ENCODE assay signal across 1 cellular context in the genomic region with DNA sequence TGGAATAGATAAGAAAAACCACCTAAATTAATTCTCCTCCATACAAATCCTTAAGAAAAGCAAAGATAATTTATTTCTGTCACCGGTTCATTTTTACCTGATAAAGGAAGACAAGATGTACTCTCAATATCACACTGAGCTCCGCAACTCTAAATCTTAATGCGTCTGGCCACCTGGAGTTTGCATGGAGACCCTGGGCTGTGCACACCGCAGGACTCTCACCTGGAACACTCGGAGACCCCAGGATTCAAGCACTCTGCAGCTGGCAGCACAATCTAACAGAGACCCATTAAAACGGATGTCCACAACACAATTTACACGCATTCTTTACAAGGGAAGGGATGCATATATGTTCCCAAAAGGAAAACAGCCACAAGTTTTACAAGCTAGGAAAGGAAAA.
TF ChIP-seq lines count a peak whose summit lies in the region.

No MANE protein-coding gene starts in this region.

TF ChIP-seq in WTC11, 78 proteins besides CTCF, POLR2A, EP300 and RAD21 (continued from another document):
- TF ChIP-seq, protein P1, sequence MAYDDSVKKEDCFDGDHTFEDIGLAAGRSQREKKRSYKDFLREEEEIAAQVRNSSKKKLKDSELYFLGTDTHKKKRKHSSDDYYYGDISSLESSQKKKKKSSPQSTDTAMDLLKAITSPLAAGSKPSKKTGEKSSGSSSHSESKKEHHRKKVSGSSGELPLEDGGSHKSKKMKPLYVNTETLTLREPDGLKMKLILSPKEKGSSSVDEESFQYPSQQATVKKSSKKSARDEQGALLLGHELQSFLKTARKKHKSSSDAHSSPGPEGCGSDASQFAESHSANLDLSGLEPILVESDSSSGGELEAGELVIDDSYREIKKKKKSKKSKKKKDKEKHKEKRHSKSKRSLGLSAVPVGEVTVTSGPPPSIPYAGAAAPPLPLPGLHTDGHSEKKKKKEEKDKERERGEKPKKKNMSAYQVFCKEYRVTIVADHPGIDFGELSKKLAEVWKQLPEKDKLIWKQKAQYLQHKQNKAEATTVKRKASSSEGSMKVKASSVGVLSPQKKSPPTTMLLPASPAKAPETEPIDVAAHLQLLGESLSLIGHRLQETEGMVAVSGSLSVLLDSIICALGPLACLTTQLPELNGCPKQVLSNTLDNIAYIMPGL (CRISPR knock-in tag; IDR thresholded peaks at IDR 0.05) = no peak
